ENCODE assay signal across 28 cellular contexts in genomic region chr4:55973650-55974049, GRCh38.
"Had no signal": no experiment of that assay in that cellular context is flagged by ENCODE, and none has a peak within 500 bp of the region (broad histone marks: within the 10 kb centered on the region; RNA-seq: fewer than 3 reads in every experiment).

No MANE protein-coding gene starts in this region.

- FAIRE-seq: astrocyte, TTC549 had no signal

- H3K27ac ChIP-seq: SK-N-MC had no signal

- H3K27me3 ChIP-seq: MG63 had no signal

- ATAC-seq: activated T-cell treated with anti-CD3 and anti-CD28 coated beads, Interleukin-2, amount 50 U/mL, for 72 hours; Panc1; Right ventricle myocardium inferior; T-cell had no signal

- H3K4me3 Mint-ChIP-seq: activated CD4-positive, alpha-beta memory T cell treated with anti-CD3 and anti-CD28 coated beads, Interleukin-2, amount 10 ng/mL, durations not matched to agents 7 days and 5 days; activated naive CD4-positive, alpha-beta T cell treated with anti-CD3 and anti-CD28 coated beads, Interleukin-2, amount 50 U/mL, for 24 hours; activated T-cell treated with anti-CD3 and anti-CD28 coated beads, Interleukin-2, amount 50 U/mL, for 72 hours; brain; central memory CD8-positive, alpha-beta T cell; T-cell had no signal

- H3K36me3 ChIP-seq: MG63 had no signal

- H3K4me3 ChIP-seq: MG63, SK-N-MC had no signal

- DNase-seq: activated CD4-positive, alpha-beta memory T cell treated with anti-CD3 and anti-CD28 coated beads, Interleukin-2, amount 10 ng/mL, durations not matched to agents 7 days and 5 days; activated CD4-positive, alpha-beta T cell treated with anti-CD3 and anti-CD28 coated beads, Interleukin-2, amount 50 U/mL, for 1 hour; activated CD4-positive, CD25-positive, alpha-beta regulatory T cell; activated T-cell treated with anti-CD3 and anti-CD28 coated beads for 4 hours; activated T-cell treated with anti-CD3 and anti-CD28 coated beads, Interleukin-2, amount 50 U/mL, for 72 hours; amygdala; MG63; NCI-H1105; NCI-H1436; NCI-H1694 treated with DMSO at 0.1 percent for 48 hours; NCI-H2029 treated with DMSO at 0.1 percent for 48 hours; NCI-H345; NCI-H510A; NCI-H526 treated with DMSO at 0.1 percent for 48 hours; NCI-H82; OCI-M1; RPMI8226; T-cell; T-helper 2 cell; T1000 had no signal

- H3K27me3 Mint-ChIP-seq: activated CD4-positive, alpha-beta memory T cell treated with anti-CD3 and anti-CD28 coated beads, Interleukin-2, amount 10 ng/mL, durations not matched to agents 7 days and 5 days; activated naive CD4-positive, alpha-beta T cell treated with anti-CD3 and anti-CD28 coated beads, Interleukin-2, amount 50 U/mL, for 24 hours; brain; central memory CD8-positive, alpha-beta T cell; T-cell had no signal

- H3K4me1 Mint-ChIP-seq: activated CD4-positive, alpha-beta memory T cell treated with anti-CD3 and anti-CD28 coated beads, Interleukin-2, amount 10 ng/mL, durations not matched to agents 7 days and 5 days; activated naive CD4-positive, alpha-beta T cell treated with anti-CD3 and anti-CD28 coated beads, Interleukin-2, amount 50 U/mL, for 24 hours; brain; central memory CD8-positive, alpha-beta T cell; T-cell had no signal

- H3K9me3 ChIP-seq: MG63 had no signal

- H3K27ac Mint-ChIP-seq: activated CD4-positive, alpha-beta memory T cell treated with anti-CD3 and anti-CD28 coated beads, Interleukin-2, amount 10 ng/mL, durations not matched to agents 7 days and 5 days; activated naive CD4-positive, alpha-beta T cell treated with anti-CD3 and anti-CD28 coated beads, Interleukin-2, amount 50 U/mL, for 24 hours; activated T-cell treated with anti-CD3 and anti-CD28 coated beads, Interleukin-2, amount 50 U/mL, for 72 hours; brain; T-cell had no signal

- H3K9me3 Mint-ChIP-seq: activated CD4-positive, alpha-beta memory T cell treated with anti-CD3 and anti-CD28 coated beads, Interleukin-2, amount 10 ng/mL, durations not matched to agents 7 days and 5 days; activated naive CD4-positive, alpha-beta T cell treated with anti-CD3 and anti-CD28 coated beads, Interleukin-2, amount 50 U/mL, for 24 hours; activated T-cell treated with anti-CD3 and anti-CD28 coated beads, Interleukin-2, amount 50 U/mL, for 72 hours; brain; central memory CD8-positive, alpha-beta T cell; T-cell had no signal
